ENCODE assay signal across 1 cellular context in the genomic region with DNA sequence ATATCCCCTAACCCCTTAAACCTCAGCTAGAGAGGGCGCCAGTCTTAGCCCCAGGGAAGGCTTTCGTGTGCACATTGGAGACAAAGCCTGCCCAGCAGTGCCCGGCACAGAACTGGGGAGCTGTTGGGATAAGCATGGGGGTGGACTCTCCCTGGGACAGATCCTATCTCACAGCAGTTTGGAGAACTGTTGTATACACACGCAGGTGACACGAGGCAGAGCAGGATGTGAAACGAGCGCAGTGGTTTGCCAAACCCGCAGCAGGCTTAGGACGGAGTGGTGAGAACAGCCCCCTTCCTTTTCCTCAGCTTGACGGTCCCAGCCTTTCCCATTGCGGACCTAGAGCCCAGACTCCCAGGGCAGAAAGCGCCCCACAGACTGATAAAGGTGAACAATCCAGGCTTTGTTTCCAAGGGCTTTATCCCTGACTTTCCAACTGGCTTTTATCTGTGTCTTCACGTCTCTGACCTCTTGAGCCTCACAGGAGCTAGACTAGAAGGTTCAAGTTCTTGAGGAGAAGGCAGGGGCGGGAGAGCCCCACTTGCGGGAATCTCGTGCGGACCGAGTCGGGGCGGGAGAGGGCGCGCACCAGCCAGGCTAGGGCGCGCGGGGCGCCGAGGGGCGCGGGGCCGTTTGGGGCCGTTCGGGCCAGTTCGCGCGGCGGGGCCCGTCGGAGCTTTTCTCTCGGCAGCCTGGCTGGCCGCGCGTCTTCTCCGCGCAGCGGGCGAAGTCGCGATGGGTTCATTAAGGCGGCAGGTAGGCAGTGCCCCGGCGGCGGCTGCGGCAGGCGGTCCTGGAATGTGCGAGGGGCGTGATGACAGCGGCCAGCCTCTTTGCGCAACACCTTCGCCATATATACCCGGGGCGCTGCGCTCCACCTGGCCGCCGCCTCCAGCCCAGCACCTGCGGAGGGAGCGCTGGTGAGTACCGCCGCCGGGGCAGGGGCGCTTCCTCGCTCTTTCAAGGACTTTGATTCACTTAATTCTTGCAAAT.
TF ChIP-seq lines count a peak whose summit lies in the region.

A gene with protein sequence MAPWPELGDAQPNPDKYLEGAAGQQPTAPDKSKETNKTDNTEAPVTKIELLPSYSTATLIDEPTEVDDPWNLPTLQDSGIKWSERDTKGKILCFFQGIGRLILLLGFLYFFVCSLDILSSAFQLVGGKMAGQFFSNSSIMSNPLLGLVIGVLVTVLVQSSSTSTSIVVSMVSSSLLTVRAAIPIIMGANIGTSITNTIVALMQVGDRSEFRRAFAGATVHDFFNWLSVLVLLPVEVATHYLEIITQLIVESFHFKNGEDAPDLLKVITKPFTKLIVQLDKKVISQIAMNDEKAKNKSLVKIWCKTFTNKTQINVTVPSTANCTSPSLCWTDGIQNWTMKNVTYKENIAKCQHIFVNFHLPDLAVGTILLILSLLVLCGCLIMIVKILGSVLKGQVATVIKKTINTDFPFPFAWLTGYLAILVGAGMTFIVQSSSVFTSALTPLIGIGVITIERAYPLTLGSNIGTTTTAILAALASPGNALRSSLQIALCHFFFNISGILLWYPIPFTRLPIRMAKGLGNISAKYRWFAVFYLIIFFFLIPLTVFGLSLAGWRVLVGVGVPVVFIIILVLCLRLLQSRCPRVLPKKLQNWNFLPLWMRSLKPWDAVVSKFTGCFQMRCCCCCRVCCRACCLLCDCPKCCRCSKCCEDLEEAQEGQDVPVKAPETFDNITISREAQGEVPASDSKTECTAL (plus strand): TSS at position 881 of the 993 bp plus-strand sequence. CDS start 6,650 bp downstream, outside the sequence.

TF ChIP-seq in WTC11, 78 proteins besides CTCF, POLR2A, EP300 and RAD21 (continued from another document and continues in another):
- TF ChIP-seq ZNF416 (CRISPR knock-in tag; IDR thresholded peaks at IDR 0.05) (no peak), ZNF263 (CRISPR knock-in tag; IDR thresholded peaks at IDR 0.05; ENCODE audit: low read depth) (peak; percentile 70), ZBTB21 (CRISPR knock-in tag; IDR thresholded peaks at IDR 0.05; ENCODE audit: borderline replicate concordance) (peak; percentile 70; the same call in 1 of the 2 replicates), HMGA2 (CRISPR knock-in tag; IDR thresholded peaks at IDR 0.05) (no peak), ATF1 (CRISPR knock-in tag; IDR thresholded peaks at IDR 0.05) (peak; percentile 92; the same call in 1 of the 2 replicates), FOXP1 (CRISPR knock-in tag; IDR thresholded peaks at IDR 0.05; ENCODE audit: borderline replicate concordance) (peak; percentile 97), FOXJ3 (CRISPR knock-in tag; IDR thresholded peaks at IDR 0.05; ENCODE audit: borderline replicate concordance) (no peak), ZNF317 (CRISPR knock-in tag; IDR thresholded peaks at IDR 0.05; ENCODE audit: borderline replicate concordance, low read depth) (peak; percentile 71; the same call in 1 of the 2 replicates), KAT7 (CRISPR knock-in tag; IDR thresholded peaks at IDR 0.05; ENCODE audit: borderline replicate concordance) (peak; percentile 79; the same call in 1 of the 2 replicates), SMAD4 (CRISPR knock-in tag; IDR thresholded peaks at IDR 0.05) (peak; percentile 91; the same call in 1 of the 2 replicates), ZNF121 (CRISPR knock-in tag; IDR thresholded peaks at IDR 0.05) (no peak), NFATC4 (CRISPR knock-in tag; IDR thresholded peaks at IDR 0.05) (no peak), IRF2 (CRISPR knock-in tag; IDR thresholded peaks at IDR 0.05; ENCODE audit: borderline replicate concordance, low read depth) (peak; percentile 84; the same call in 1 of the 2 replicates), CBFB (CRISPR knock-in tag; IDR thresholded peaks at IDR 0.05; ENCODE audit: low read depth) (peak; percentile 68; the same call in 1 of the 2 replicates), NFE2L1 (CRISPR knock-in tag; IDR thresholded peaks at IDR 0.05) (peak; percentile 71; the same call in 1 of the 2 replicates), MYBL2 (CRISPR knock-in tag; IDR thresholded peaks at IDR 0.05) (peak; percentile 59; the same call in 1 of the 2 replicates), EMX1 (CRISPR knock-in tag; IDR thresholded peaks at IDR 0.05) (no peak), ZNF232 (CRISPR knock-in tag; IDR thresholded peaks at IDR 0.05) (no peak), ZNF219 (CRISPR knock-in tag; IDR thresholded peaks at IDR 0.05; ENCODE audit: borderline replicate concordance) (peak; percentile 96), CREB1 (CRISPR knock-in tag; IDR thresholded peaks at IDR 0.05) (peak; percentile 90), ETV6 (CRISPR knock-in tag; IDR thresholded peaks at IDR 0.05) (no peak), ELF4 (CRISPR knock-in tag; IDR thresholded peaks at IDR 0.05; ENCODE audit: low read depth) (peak; percentile 74; the same call in 1 of the 2 replicates), SMAD3 (CRISPR knock-in tag; IDR thresholded peaks at IDR 0.05; ENCODE audit: borderline replicate concordance) (peak; percentile 87), RORB (CRISPR knock-in tag; IDR thresholded peaks at IDR 0.05) (no peak), JUN (CRISPR knock-in tag; IDR thresholded peaks at IDR 0.05) (peak; percentile 94; the same call in 1 of the 2 replicates), RELA (CRISPR knock-in tag; IDR thresholded peaks at IDR 0.05; ENCODE audit: borderline replicate concordance) (peak; percentile 96), NR3C1 (CRISPR knock-in tag; conservative IDR thresholded peaks at IDR 0.05; ENCODE audit: low read depth) (no peak), ZNF396 (CRISPR knock-in tag; IDR thresholded peaks at IDR 0.05; ENCODE audit: borderline replicate concordance) (no peak)
- TF ChIP-seq, protein P1, sequence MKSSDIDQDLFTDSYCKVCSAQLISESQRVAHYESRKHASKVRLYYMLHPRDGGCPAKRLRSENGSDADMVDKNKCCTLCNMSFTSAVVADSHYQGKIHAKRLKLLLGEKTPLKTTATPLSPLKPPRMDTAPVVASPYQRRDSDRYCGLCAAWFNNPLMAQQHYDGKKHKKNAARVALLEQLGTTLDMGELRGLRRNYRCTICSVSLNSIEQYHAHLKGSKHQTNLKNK (CRISPR knock-in tag; IDR thresholded peaks at IDR 0.05) = no peak
- TF ChIP-seq, protein P2, sequence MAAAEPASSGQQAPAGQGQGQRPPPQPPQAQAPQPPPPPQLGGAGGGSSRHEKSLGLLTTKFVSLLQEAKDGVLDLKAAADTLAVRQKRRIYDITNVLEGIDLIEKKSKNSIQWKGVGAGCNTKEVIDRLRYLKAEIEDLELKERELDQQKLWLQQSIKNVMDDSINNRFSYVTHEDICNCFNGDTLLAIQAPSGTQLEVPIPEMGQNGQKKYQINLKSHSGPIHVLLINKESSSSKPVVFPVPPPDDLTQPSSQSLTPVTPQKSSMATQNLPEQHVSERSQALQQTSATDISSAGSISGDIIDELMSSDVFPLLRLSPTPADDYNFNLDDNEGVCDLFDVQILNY (CRISPR knock-in tag; IDR thresholded peaks at IDR 0.05) = peak; percentile 94
- TF ChIP-seq, protein P3, sequence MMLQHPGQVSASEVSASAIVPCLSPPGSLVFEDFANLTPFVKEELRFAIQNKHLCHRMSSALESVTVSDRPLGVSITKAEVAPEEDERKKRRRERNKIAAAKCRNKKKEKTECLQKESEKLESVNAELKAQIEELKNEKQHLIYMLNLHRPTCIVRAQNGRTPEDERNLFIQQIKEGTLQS (CRISPR knock-in tag; conservative IDR thresholded peaks at IDR 0.05) = 0 out of 2 replicates have a peak, but pooled peaks have one; percentile 59
- TF ChIP-seq, protein P4, sequence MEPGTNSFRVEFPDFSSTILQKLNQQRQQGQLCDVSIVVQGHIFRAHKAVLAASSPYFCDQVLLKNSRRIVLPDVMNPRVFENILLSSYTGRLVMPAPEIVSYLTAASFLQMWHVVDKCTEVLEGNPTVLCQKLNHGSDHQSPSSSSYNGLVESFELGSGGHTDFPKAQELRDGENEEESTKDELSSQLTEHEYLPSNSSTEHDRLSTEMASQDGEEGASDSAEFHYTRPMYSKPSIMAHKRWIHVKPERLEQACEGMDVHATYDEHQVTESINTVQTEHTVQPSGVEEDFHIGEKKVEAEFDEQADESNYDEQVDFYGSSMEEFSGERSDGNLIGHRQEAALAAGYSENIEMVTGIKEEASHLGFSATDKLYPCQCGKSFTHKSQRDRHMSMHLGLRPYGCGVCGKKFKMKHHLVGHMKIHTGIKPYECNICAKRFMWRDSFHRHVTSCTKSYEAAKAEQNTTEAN (CRISPR knock-in tag; IDR thresholded peaks at IDR 0.05) = no peak
- TF ChIP-seq, protein P5, sequence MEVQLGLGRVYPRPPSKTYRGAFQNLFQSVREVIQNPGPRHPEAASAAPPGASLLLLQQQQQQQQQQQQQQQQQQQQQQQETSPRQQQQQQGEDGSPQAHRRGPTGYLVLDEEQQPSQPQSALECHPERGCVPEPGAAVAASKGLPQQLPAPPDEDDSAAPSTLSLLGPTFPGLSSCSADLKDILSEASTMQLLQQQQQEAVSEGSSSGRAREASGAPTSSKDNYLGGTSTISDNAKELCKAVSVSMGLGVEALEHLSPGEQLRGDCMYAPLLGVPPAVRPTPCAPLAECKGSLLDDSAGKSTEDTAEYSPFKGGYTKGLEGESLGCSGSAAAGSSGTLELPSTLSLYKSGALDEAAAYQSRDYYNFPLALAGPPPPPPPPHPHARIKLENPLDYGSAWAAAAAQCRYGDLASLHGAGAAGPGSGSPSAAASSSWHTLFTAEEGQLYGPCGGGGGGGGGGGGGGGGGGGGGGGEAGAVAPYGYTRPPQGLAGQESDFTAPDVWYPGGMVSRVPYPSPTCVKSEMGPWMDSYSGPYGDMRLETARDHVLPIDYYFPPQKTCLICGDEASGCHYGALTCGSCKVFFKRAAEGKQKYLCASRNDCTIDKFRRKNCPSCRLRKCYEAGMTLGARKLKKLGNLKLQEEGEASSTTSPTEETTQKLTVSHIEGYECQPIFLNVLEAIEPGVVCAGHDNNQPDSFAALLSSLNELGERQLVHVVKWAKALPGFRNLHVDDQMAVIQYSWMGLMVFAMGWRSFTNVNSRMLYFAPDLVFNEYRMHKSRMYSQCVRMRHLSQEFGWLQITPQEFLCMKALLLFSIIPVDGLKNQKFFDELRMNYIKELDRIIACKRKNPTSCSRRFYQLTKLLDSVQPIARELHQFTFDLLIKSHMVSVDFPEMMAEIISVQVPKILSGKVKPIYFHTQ (CRISPR knock-in tag; IDR thresholded peaks at IDR 0.05) = no peak
- TF ChIP-seq, protein P6, sequence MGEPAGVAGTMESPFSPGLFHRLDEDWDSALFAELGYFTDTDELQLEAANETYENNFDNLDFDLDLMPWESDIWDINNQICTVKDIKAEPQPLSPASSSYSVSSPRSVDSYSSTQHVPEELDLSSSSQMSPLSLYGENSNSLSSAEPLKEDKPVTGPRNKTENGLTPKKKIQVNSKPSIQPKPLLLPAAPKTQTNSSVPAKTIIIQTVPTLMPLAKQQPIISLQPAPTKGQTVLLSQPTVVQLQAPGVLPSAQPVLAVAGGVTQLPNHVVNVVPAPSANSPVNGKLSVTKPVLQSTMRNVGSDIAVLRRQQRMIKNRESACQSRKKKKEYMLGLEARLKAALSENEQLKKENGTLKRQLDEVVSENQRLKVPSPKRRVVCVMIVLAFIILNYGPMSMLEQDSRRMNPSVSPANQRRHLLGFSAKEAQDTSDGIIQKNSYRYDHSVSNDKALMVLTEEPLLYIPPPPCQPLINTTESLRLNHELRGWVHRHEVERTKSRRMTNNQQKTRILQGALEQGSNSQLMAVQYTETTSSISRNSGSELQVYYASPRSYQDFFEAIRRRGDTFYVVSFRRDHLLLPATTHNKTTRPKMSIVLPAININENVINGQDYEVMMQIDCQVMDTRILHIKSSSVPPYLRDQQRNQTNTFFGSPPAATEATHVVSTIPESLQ (CRISPR knock-in tag; IDR thresholded peaks at IDR 0.05) = no peak
- TF ChIP-seq, protein P7, sequence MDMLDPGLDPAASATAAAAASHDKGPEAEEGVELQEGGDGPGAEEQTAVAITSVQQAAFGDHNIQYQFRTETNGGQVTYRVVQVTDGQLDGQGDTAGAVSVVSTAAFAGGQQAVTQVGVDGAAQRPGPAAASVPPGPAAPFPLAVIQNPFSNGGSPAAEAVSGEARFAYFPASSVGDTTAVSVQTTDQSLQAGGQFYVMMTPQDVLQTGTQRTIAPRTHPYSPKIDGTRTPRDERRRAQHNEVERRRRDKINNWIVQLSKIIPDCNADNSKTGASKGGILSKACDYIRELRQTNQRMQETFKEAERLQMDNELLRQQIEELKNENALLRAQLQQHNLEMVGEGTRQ (CRISPR knock-in tag; IDR thresholded peaks at IDR 0.05) = no peak
- TF ChIP-seq, protein P8, sequence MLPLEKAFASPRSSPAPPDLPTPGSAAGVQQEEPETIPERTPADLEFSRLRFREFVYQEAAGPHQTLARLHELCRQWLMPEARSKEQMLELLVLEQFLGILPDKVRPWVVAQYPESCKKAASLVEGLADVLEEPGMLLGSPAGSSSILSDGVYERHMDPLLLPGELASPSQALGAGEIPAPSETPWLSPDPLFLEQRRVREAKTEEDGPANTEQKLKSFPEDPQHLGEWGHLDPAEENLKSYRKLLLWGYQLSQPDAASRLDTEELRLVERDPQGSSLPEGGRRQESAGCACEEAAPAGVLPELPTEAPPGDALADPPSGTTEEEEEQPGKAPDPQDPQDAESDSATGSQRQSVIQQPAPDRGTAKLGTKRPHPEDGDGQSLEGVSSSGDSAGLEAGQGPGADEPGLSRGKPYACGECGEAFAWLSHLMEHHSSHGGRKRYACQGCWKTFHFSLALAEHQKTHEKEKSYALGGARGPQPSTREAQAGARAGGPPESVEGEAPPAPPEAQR (CRISPR knock-in tag; IDR thresholded peaks at IDR 0.05) = no peak
- TF ChIP-seq, protein P9, sequence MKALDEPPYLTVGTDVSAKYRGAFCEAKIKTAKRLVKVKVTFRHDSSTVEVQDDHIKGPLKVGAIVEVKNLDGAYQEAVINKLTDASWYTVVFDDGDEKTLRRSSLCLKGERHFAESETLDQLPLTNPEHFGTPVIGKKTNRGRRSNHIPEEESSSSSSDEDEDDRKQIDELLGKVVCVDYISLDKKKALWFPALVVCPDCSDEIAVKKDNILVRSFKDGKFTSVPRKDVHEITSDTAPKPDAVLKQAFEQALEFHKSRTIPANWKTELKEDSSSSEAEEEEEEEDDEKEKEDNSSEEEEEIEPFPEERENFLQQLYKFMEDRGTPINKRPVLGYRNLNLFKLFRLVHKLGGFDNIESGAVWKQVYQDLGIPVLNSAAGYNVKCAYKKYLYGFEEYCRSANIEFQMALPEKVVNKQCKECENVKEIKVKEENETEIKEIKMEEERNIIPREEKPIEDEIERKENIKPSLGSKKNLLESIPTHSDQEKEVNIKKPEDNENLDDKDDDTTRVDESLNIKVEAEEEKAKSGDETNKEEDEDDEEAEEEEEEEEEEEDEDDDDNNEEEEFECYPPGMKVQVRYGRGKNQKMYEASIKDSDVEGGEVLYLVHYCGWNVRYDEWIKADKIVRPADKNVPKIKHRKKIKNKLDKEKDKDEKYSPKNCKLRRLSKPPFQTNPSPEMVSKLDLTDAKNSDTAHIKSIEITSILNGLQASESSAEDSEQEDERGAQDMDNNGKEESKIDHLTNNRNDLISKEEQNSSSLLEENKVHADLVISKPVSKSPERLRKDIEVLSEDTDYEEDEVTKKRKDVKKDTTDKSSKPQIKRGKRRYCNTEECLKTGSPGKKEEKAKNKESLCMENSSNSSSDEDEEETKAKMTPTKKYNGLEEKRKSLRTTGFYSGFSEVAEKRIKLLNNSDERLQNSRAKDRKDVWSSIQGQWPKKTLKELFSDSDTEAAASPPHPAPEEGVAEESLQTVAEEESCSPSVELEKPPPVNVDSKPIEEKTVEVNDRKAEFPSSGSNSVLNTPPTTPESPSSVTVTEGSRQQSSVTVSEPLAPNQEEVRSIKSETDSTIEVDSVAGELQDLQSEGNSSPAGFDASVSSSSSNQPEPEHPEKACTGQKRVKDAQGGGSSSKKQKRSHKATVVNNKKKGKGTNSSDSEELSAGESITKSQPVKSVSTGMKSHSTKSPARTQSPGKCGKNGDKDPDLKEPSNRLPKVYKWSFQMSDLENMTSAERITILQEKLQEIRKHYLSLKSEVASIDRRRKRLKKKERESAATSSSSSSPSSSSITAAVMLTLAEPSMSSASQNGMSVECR (CRISPR knock-in tag; IDR thresholded peaks at IDR 0.05; ENCODE audit: borderline replicate concordance) = peak; percentile 98
